23 cellular contexts compared by ENCODE assay signal in genomic region chr10:126872135-126872534, GRCh38.
"Had no signal": no experiment of that assay in that cellular context is flagged by ENCODE, and none has a peak within 500 bp of the region (broad histone marks: within the 10 kb centered on the region; RNA-seq: fewer than 3 reads in every experiment).

No MANE protein-coding gene starts in this region.

- FAIRE-seq: keratinocyte had no signal

- H3K4me3 ChIP-seq: left ventricle myocardium inferior, lung, ovary, right atrium auricular region, right lobe of liver, stomach, testis, thyroid gland, transverse colon, upper lobe of right lung, uterus had no signal

- H3K36me3 Mint-ChIP-seq: mesothelial cell of epicardium; naive B cell; natural killer cell; stimulated activated naive B cell treated with anti-CD40 and anti-IgM and Interleukin-4, amounts not matched to agents 10 μg/mL and 1 μg/mL and 100 μg/mL, for 72 hours had no signal

- H3K4me1 Mint-ChIP-seq: mesothelial cell of epicardium; naive B cell; natural killer cell; stimulated activated naive B cell treated with anti-CD40 and anti-IgM and Interleukin-4, amounts not matched to agents 10 μg/mL and 1 μg/mL and 100 μg/mL, for 72 hours had no signal

- H3K27me3 Mint-ChIP-seq: stimulated activated naive B cell treated with anti-CD40 and anti-IgM and Interleukin-4, amounts not matched to agents 10 μg/mL and 1 μg/mL and 100 μg/mL, for 72 hours had no signal

- H3K27ac ChIP-seq: left ventricle myocardium inferior, ovary, right atrium auricular region, right lobe of liver, stomach, testis, thyroid gland, transverse colon, upper lobe of right lung, uterus had no signal

- ATAC-seq: natural killer cell; right lobe of liver; stimulated activated naive B cell treated with anti-CD40 and anti-IgM and Interleukin-4, amounts not matched to agents 10 μg/mL and 1 μg/mL and 100 μg/mL, for 72 hours; stimulated activated naive CD8-positive, alpha-beta T cell treated with anti-CD3 and anti-CD28 coated beads, Interleukin-15, Interleukin-2, amounts not matched to agents 100 U/mL and 50 U/mL, for 24 hours; upper lobe of right lung had no signal

- H3K27me3 ChIP-seq: ovary, right atrium auricular region, right lobe of liver, stomach, testis, thyroid gland, transverse colon, upper lobe of right lung, uterus had no signal

- H3K9me3 ChIP-seq: left ventricle myocardium inferior, ovary, right atrium auricular region, right lobe of liver, stomach, testis, thyroid gland, transverse colon, upper lobe of right lung, uterus had no signal

- DNase-seq: hippocampal formation; left ventricle myocardium inferior; naive B cell; natural killer cell; nephron progenitor cell; ovary; right lobe of liver; stimulated activated CD4-positive, alpha-beta T cell treated with anti-CD3 and anti-CD28 coated beads, Interleukin-12 subunit alpha, Interleukin-12 subunit beta, amount 100 ng/mL, for 4 hours; stimulated activated CD4-positive, alpha-beta T cell treated with anti-CD3 and anti-CD28 coated beads, Interleukin-15, amount 100 ng/mL, for 24 hours; stimulated activated CD4-positive, alpha-beta T cell treated with anti-CD3 and anti-CD28 coated beads, Interleukin-2, amount 100 ng/mL, for 24 hours; stimulated activated CD4-positive, alpha-beta T cell treated with anti-CD3 and anti-CD28 coated beads, Interleukin-4, amount 100 ng/mL, for 1 hour; stimulated activated naive B cell treated with anti-CD40 and anti-IgM and Interleukin-4, amounts not matched to agents 10 μg/mL and 1 μg/mL and 100 μg/mL, for 72 hours; stimulated activated naive CD8-positive, alpha-beta T cell treated with anti-CD3 and anti-CD28 coated beads, Interleukin-15, Interleukin-2, amounts not matched to agents 100 U/mL and 50 U/mL, for 24 hours; stomach; testis; transverse colon; upper lobe of right lung; uterus had no signal

- H3K27ac Mint-ChIP-seq: mesothelial cell of epicardium; naive B cell; natural killer cell; nephron progenitor cell; stimulated activated naive B cell treated with anti-CD40 and anti-IgM and Interleukin-4, amounts not matched to agents 10 μg/mL and 1 μg/mL and 100 μg/mL, for 72 hours had no signal

- H3K36me3 ChIP-seq: left ventricle myocardium inferior, ovary, right atrium auricular region, right lobe of liver, stomach, thyroid gland, transverse colon, upper lobe of right lung, uterus had no signal

- H3K4me3 Mint-ChIP-seq: mesothelial cell of epicardium; naive B cell; natural killer cell; nephron progenitor cell; stimulated activated naive B cell treated with anti-CD40 and anti-IgM and Interleukin-4, amounts not matched to agents 10 μg/mL and 1 μg/mL and 100 μg/mL, for 72 hours had no signal

- H3K4me1 ChIP-seq: left ventricle myocardium inferior, right atrium auricular region, right lobe of liver, stomach, testis, transverse colon, upper lobe of right lung, uterus had no signal
